9 cellular contexts compared by ENCODE assay signal in genomic region chr12:108850854-108851573, GRCh38. TPM values are rescaled to one million over a fixed set of nuclear protein-coding genes. Genes with fewer than 3 reads are reported as not detected.
DNase-seq lines count a peak whose midpoint lies in the region; ATAC-seq and TF ChIP-seq lines count a peak whose summit lies in the region.
"Had no signal": no experiment of that assay in that cellular context is flagged by ENCODE, and none has a peak within 500 bp of the region (broad histone marks: within the 10 kb centered on the region; RNA-seq: fewer than 3 reads in every experiment).

No MANE protein-coding gene starts in this region.

- no peaks in the 10 kb centered on the region for H3K9me3 ChIP-seq in HEK293 (ENCODE audit: control insufficient read depth, insufficient read depth, low read depth, low read length)

- H3K27ac Mint-ChIP-seq in stimulated activated memory B cell treated with anti-CD40 and anti-IgM and Interleukin-4, amounts not matched to agents 10 μg/mL and 1 μg/mL and 100 μg/mL, for 72 hours, result peak overlapping the region; percentile 90

- no peaks in the 10 kb centered on the region for H3K9me3 Mint-ChIP-seq in stimulated activated memory B cell treated with anti-CD40 and anti-IgM and Interleukin-4, amounts not matched to agents 10 μg/mL and 1 μg/mL and 100 μg/mL, for 72 hours

- H3K36me3 ChIP-seq in HEK293 (ENCODE audit: control insufficient read depth in 2 of 2, insufficient read depth in 1 of 2, low read length in 2 of 2), result peaks cover 6 to 45% of the 10 kb centered on the region in 2 experiments; a peak in 2 of 3 replicates

- H3K4me1 ChIP-seq in HEK293 (ENCODE audit: control insufficient read depth, insufficient read depth, low read length), result no peaks in the 10 kb centered on the region

- POLR2A ChIA-PET in GM10248 (lab: Yijun Ruan, JAX) (interaction anchor here (0.6 to 1.2 kb wide), 6 partner anchors 10 to 1738 kb away, joined by 3 to 9 read pairs (median 4); no protein-coding TSS in a partner anchor), HEK293 (lab: Yijun Ruan, JAX) (interaction anchor here (0.6 to 1.2 kb wide), 3 partner anchors 18 to 46 kb away, joined by 3 to 8 read pairs (median 7); no protein-coding TSS in a partner anchor)

- peaks cover 46% of the 10 kb centered on the region for H3K36me3 Mint-ChIP-seq in stimulated activated memory B cell treated with anti-CD40 and anti-IgM and Interleukin-4, amounts not matched to agents 10 μg/mL and 1 μg/mL and 100 μg/mL, for 72 hours

- peaks cover 50% of the 10 kb centered on the region for H3K4me1 Mint-ChIP-seq in stimulated activated memory B cell treated with anti-CD40 and anti-IgM and Interleukin-4, amounts not matched to agents 10 μg/mL and 1 μg/mL and 100 μg/mL, for 72 hours

- H3K4me3 Mint-ChIP-seq in stimulated activated memory B cell treated with anti-CD40 and anti-IgM and Interleukin-4, amounts not matched to agents 10 μg/mL and 1 μg/mL and 100 μg/mL, for 72 hours, result peak overlapping the region; percentile 29

- H3K4me3 ChIP-seq in HEK293 (ENCODE audit: low read depth, low read length), result no peak overlapping the region

- TF ChIP-seq CTCF in GM10248 (IDR thresholded peaks at IDR 0.05; ENCODE audit: control extremely low read depth, extremely low read depth, low read depth, missing control alignments) (peak; percentile 35), HEK293 (tag by site-specific recombination; IDR thresholded peaks at IDR 0.05) (no peak)

- H3K27me3 Mint-ChIP-seq in stimulated activated memory B cell treated with anti-CD40 and anti-IgM and Interleukin-4, amounts not matched to agents 10 μg/mL and 1 μg/mL and 100 μg/mL, for 72 hours, result no peaks in the 10 kb centered on the region

- H3K27ac ChIP-seq in HEK293 (ENCODE audit: extremely low read depth, low read depth, low read length), result no peak overlapping the region

- peak; percentile 81 for DNase-seq in GM10248 (ENCODE audit: extremely low spot score)
- peak; percentile 87 for DNase-seq in RPMI7951 (ENCODE audit: low read depth)
- DNase-seq in glomerular visceral epithelial cell (ENCODE audit: extremely low spot score), result peak; percentile 53
- DNase-seq in activated CD4-positive, CD25-positive, alpha-beta regulatory T cell treated with anti-CD3 and anti-CD28 coated beads, Interleukin-2, amount 50 U/mL, for 72 hours, result no peak
- DNase-seq in NCI-H1930 (lab: John Stamatoyannopoulos, UW), result no peak
- no peak for DNase-seq in kidney tubule cell (ENCODE audit: low spot score)

- peak; percentile 89 for ATAC-seq in stimulated activated memory B cell treated with anti-CD40 and anti-IgM and Interleukin-4, amounts not matched to agents 10 μg/mL and 1 μg/mL and 100 μg/mL, for 72 hours

- CTCF ChIA-PET in GM10248 (lab: Yijun Ruan, JAX) (interaction anchor here (0.7 to 2.9 kb wide), 13 partner anchors 10 to 287 kb away, joined by 3 to 9 read pairs (median 4); no protein-coding TSS in a partner anchor), HEK293 (lab: Yijun Ruan, JAX) (interaction anchor here (0.6 to 1.5 kb wide), 6 partner anchors 25 to 354 kb away, joined by 3 to 5 read pairs (median 4); no protein-coding TSS in a partner anchor)

TF ChIP-seq in HEK293, 187 proteins besides CTCF, POLR2A, EP300 and RAD21:
- no peak for TF ChIP-seq YY1 (tag by site-specific recombination; IDR thresholded peaks at IDR 0.05)
- 0 out of 2 replicates have a peak, but pooled peaks have one; percentile 17 for TF ChIP-seq ZNF600 (tag by site-specific recombination; IDR thresholded peaks at IDR 0.05)
- TF ChIP-seq ZNF23 (tag by site-specific recombination; IDR thresholded peaks at IDR 0.05; ENCODE audit: borderline replicate concordance), result no peak
- peak; percentile 52; the same call in 1 of the 2 replicates for TF ChIP-seq ZNF335 (tag by site-specific recombination; conservative IDR thresholded peaks at IDR 0.05)
- TF ChIP-seq IKZF3 (tag by site-specific recombination; IDR thresholded peaks at IDR 0.05), result no peak
- TF ChIP-seq PRDM10 (tag by site-specific recombination; IDR thresholded peaks at IDR 0.05), result peak; percentile 48; the same call in 1 of the 2 replicates

RNA-seq across cellular contexts. Expression of gene SSH1, which starts 6.4 kb away (rescaled TPM):
- 21.1 and 23.7 TPM in 2 replicates for total RNA-seq in RPMI7951 (2014; rRNA removed; shearing (Covaris generic))

RNA-seq across cellular contexts. Expression of gene DAO, which starts 28.9 kb away (rescaled TPM):
- total RNA-seq in RPMI7951 (2014; rRNA removed; shearing (Covaris generic)), result not detected in 2 replicates
- total RNA-seq: glomerular endothelial cell had no signal

Comparison
In these comparisons a context has a peak if more than half of its experiments do, and no peak if none do; other contexts are left out.
1. DNase-seq: peak in GM10248 (single experiment), RPMI7951 (single experiment) and glomerular visceral epithelial cell (single experiment); none in activated CD4-positive, CD25-positive, alpha-beta regulatory T cell treated with anti-CD3 and anti-CD28 coated beads, Interleukin-2, amount 50 U/mL, for 72 hours (single experiment), NCI-H1930 (0 of 2) and kidney tubule cell (single experiment).